In genomic region chr6:168131464-168132415, GRCh38 we compare ENCODE assay signal across 1 cellular context.
TF ChIP-seq lines count a peak whose summit lies in the region.

No MANE protein-coding gene starts in this region.

TF ChIP-seq in SK-N-SH, 30 proteins besides CTCF, POLR2A, EP300 and RAD21 (continued from another document):
- no peak for TF ChIP-seq PBX3 (IDR thresholded peaks at IDR 0.05)
- TF ChIP-seq ELF1 (IDR thresholded peaks at IDR 0.05) = no peak
- TF ChIP-seq JUND (IDR thresholded peaks at IDR 0.05) = no peak
- no peak for TF ChIP-seq GATA2 (CRISPR knock-in tag; IDR thresholded peaks at IDR 0.05)
